ENCODE assay signal across 17 cellular contexts in the genomic region with DNA sequence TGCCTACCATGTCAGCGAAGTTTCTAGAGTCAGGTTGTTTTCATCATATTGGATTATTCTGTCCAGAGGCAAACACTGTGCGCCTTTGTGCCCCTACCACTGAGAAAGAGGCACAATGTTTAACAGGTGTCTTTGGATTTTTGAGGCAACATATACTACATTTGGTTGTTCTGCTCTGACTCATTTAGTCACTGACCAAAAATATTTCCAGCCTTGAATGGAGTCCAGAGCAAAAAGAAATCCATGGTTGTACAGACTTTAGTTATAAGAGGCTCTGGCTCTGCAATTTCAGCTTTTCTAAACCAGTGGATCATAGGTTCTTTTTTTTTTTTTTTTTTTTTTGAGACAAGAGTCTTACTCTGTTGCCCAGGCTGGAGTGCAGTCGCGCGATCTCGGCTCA.
"Had no signal": no experiment of that assay in that cellular context is flagged by ENCODE, and none has a peak within 500 bp of the region (broad histone marks: within the 10 kb centered on the region; RNA-seq: fewer than 3 reads in every experiment).

No MANE protein-coding gene starts in this region.

- H3K27me3 ChIP-seq: foreskin keratinocyte, thyroid gland had no signal

- H3K4me3 Mint-ChIP-seq: activated CD8-positive, alpha-beta T cell treated with anti-CD3 and anti-CD28 coated beads, Interleukin-2, amount 10 ng/mL, durations not matched to agents 7 days and 5 days; activated T-cell treated with anti-CD3 and anti-CD28 coated beads, Interleukin-2, amount 50 U/mL, for 24 hours; mesothelial cell of epicardium; nephron; stimulated activated naive B cell treated with anti-CD40 and anti-IgM and Interleukin-4, amounts not matched to agents 10 μg/mL and 1 μg/mL and 100 μg/mL, for 72 hours had no signal

- H3K4me3 ChIP-seq: thyroid gland had no signal

- H3K27ac ChIP-seq: foreskin keratinocyte, thyroid gland had no signal

- H3K9me3 Mint-ChIP-seq: activated T-cell treated with anti-CD3 and anti-CD28 coated beads, Interleukin-2, amount 50 U/mL, for 24 hours; activated T-helper 2 cell treated with anti-CD3 and anti-CD28 coated beads, Interferon-gamma antibody, Interleukin-2, Interleukin-4, amounts not matched to agents 10 μg/mL and 5 μg/mL and 100 μg/mL, durations not matched to agents 14 hours and 24 hours and 36 hours; mesothelial cell of epicardium; nephron; stimulated activated naive B cell treated with anti-CD40 and anti-IgM and Interleukin-4, amounts not matched to agents 10 μg/mL and 1 μg/mL and 100 μg/mL, for 72 hours had no signal

- H3K36me3 Mint-ChIP-seq: mesothelial cell of epicardium; stimulated activated naive B cell treated with anti-CD40 and anti-IgM and Interleukin-4, amounts not matched to agents 10 μg/mL and 1 μg/mL and 100 μg/mL, for 72 hours had no signal

- H3K4me1 Mint-ChIP-seq: mesothelial cell of epicardium; stimulated activated naive B cell treated with anti-CD40 and anti-IgM and Interleukin-4, amounts not matched to agents 10 μg/mL and 1 μg/mL and 100 μg/mL, for 72 hours had no signal

- H3K27ac Mint-ChIP-seq: activated CD8-positive, alpha-beta T cell treated with anti-CD3 and anti-CD28 coated beads, Interleukin-2, amount 10 ng/mL, durations not matched to agents 7 days and 5 days; activated T-cell treated with anti-CD3 and anti-CD28 coated beads, Interleukin-2, amount 50 U/mL, for 24 hours; activated T-helper 2 cell treated with anti-CD3 and anti-CD28 coated beads, Interferon-gamma antibody, Interleukin-2, Interleukin-4, amounts not matched to agents 10 μg/mL and 5 μg/mL and 100 μg/mL, durations not matched to agents 14 hours and 24 hours and 36 hours; mesothelial cell of epicardium; nephron; stimulated activated naive B cell treated with anti-CD40 and anti-IgM and Interleukin-4, amounts not matched to agents 10 μg/mL and 1 μg/mL and 100 μg/mL, for 72 hours had no signal

- H3K9me3 ChIP-seq: thyroid gland had no signal

- ATAC-seq: activated CD8-positive, alpha-beta T cell treated with anti-CD3 and anti-CD28 coated beads, Interleukin-2, amount 10 ng/mL, durations not matched to agents 7 days and 5 days; esophagus mucosa; foreskin keratinocyte; stimulated activated naive B cell treated with anti-CD40 and anti-IgM and Interleukin-4, amounts not matched to agents 10 μg/mL and 1 μg/mL and 100 μg/mL, for 72 hours had no signal

- H3K36me3 ChIP-seq: thyroid gland had no signal

- DNase-seq: activated CD4-positive, alpha-beta T cell treated with anti-CD3 and anti-CD28 coated beads for 48 hours; activated CD4-positive, CD25-positive, alpha-beta regulatory T cell; activated CD8-positive, alpha-beta T cell treated with anti-CD3 and anti-CD28 coated beads, Interleukin-2, amount 10 ng/mL, durations not matched to agents 7 days and 5 days; activated naive CD4-positive, alpha-beta T cell treated with Interleukin-2 at 50 U/mL for 16 hours; activated T-cell treated with anti-CD3 and anti-CD28 coated beads, Interleukin-2, amount 50 U/mL, for 24 hours; aorta; effector CD4-positive, alpha-beta T cell; foreskin keratinocyte; hippocampal formation; stimulated activated naive B cell treated with anti-CD40 and anti-IgM and Interleukin-4, amounts not matched to agents 10 μg/mL and 1 μg/mL and 100 μg/mL, for 72 hours; T-helper 1 cell; T1000; thyroid gland had no signal

- H3K4me1 ChIP-seq: thyroid gland had no signal
